In the genomic region with DNA sequence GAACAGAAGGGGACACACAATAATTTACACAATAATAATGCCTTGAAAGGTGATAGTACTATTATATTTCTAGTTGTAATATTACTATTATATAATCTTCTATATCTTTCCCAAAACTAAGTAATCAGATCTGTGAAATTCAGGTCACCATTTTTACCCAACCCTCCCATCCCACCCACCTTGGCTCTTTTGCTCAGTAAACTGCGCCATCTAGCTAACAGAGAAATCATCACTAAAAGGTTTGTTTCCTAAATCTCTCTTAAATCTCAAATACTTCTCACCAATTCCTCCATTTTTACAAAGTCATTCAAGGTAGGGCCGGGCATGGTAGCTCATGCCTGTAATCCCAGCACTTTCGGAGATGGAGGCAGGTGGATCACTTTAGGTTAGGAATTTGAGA, we compare ENCODE assay signal across 16 cellular contexts.
A peak's percentile ranks its signal among the peaks of the same experiment; 100 is the strongest.
DNase-seq lines count a peak whose midpoint lies in the region; ATAC-seq and TF ChIP-seq lines count a peak whose summit lies in the region.
"Had no signal": no experiment of that assay in that cellular context is flagged by ENCODE, and none has a peak within 500 bp of the region (broad histone marks: within the 10 kb centered on the region; RNA-seq: fewer than 3 reads in every experiment).

No MANE protein-coding gene starts in this region.

- H3K4me1 ChIP-seq in Panc1 (ENCODE audit: control insufficient read depth, insufficient read depth, low read length) (no peaks in the 10 kb centered on the region), trophoblast cell (ENCODE audit: control insufficient read depth in 1 of 2, insufficient read depth in 2 of 2, low read length in 2 of 2) (no peaks in the 10 kb centered on the region)

- peak; percentile 14; the same call in 1 of the 2 replicates for TF ChIP-seq RAD21 in Ishikawa (IDR thresholded peaks at IDR 0.05; ENCODE audit: low read depth)

- CTCF ChIA-PET in Panc1 (lab: Charles Lee): interaction anchor here (0.6 to 0.7 kb wide), 2 partner anchors 14 to 50 kb away, joined by 3 to 6 read pairs; no protein-coding TSS in a partner anchor

- WGBS in trophoblast cell (ENCODE audit: extremely low coverage, insufficient coverage, insufficient read length): no CpG with 5 or more reads among the region's 3 CpGs

- no peak overlapping the region for H3K4ac ChIP-seq in trophoblast cell (ENCODE audit: low read depth, low read length)

- no peak overlapping the region for H2AK5ac ChIP-seq in trophoblast cell (ENCODE audit: low read length)

- no peak overlapping the region for H3K18ac ChIP-seq in trophoblast cell (ENCODE audit: low read length)

- no peak for ATAC-seq in Panc1
- ATAC-seq in GM19463 (IDR thresholded peaks at IDR 0.05; ENCODE audit: unreplicated experiment): no peak
- ATAC-seq: GM12878 had no signal

- H4K8ac ChIP-seq in trophoblast cell (ENCODE audit: low read depth, low read length): no peak overlapping the region

- no peaks in the 10 kb centered on the region for H3K36me3 ChIP-seq in Panc1 (ENCODE audit: control insufficient read depth, insufficient read depth, low read length)
- peaks cover 0 to 4% of the 10 kb centered on the region in 2 experiments for H3K36me3 ChIP-seq in trophoblast cell (ENCODE audit: control insufficient read depth in 1 of 2, insufficient read depth in 2 of 2, low read length in 2 of 2)

- no peaks in the 10 kb centered on the region for H3K79me2 ChIP-seq in trophoblast cell (ENCODE audit: control insufficient read depth, insufficient read depth, low read length, poor library complexity)

- no peak overlapping the region for H3K23ac ChIP-seq in trophoblast cell (ENCODE audit: low read length)

- no peak overlapping the region for H2BK120ac ChIP-seq in trophoblast cell (ENCODE audit: insufficient read depth, low read length, poor library complexity)

- H3K79me1 ChIP-seq in trophoblast cell (ENCODE audit: low read length): no peaks in the 10 kb centered on the region

- DNase-seq in GM13977 (ENCODE audit: low spot score): no peak
- DNase-seq in Panc1 (ENCODE audit: low read depth, low spot score): no peak
- peak; percentile 10 for DNase-seq in fibroblast of mammary gland (ENCODE audit: low read depth)
- no peak for DNase-seq in dermis blood vessel endothelial cell
- DNase-seq in anterior cingulate cortex (lab: John Stamatoyannopoulos, UW): no peak
- DNase-seq in trophoblast cell: no peak
- DNase-seq: C1 segment of cervical spinal cord; Calu3; CD4-positive, alpha-beta T cell; DMS 273 treated with DMSO at 0.1 percent for 48 hours; HCEC 1CT; IMR-90; KG1 had no signal

- H3K9ac ChIP-seq in trophoblast cell (ENCODE audit: low read length): no peak overlapping the region

- no peak for TF ChIP-seq EP300 in Ishikawa (IDR thresholded peaks at IDR 0.05; ENCODE audit: borderline replicate concordance)

- H4K12ac ChIP-seq in trophoblast cell (ENCODE audit: low read depth, low read length): no peak overlapping the region

- POLR2A ChIA-PET in Panc1 (lab: Charles Lee): no interaction called here

- H2AFZ ChIP-seq in trophoblast cell (ENCODE audit: insufficient read depth, low read length, poor library complexity): no peak overlapping the region

- BruUV-seq in Panc1 (replicated peaks; lab: Mats Ljungman, UMichigan): no TSS peak

- TF ChIP-seq CTCF in GM13977 (IDR thresholded peaks at IDR 0.05; ENCODE audit: extremely low read depth, insufficient read depth, missing control alignments): peak; percentile 4
- peak; percentile 21; the same call in 1 of the 2 replicates for TF ChIP-seq CTCF in Panc1 (IDR thresholded peaks at IDR 0.05)
- TF ChIP-seq CTCF in fibroblast of mammary gland (conservative IDR thresholded peaks at IDR 0.05; ENCODE audit: control insufficient read depth, insufficient read depth, low read depth, low read length): no peak

- H3K27ac ChIP-seq in Panc1 (ENCODE audit: low read length): no peak overlapping the region
- no peak overlapping the region for H3K27ac ChIP-seq in trophoblast cell (ENCODE audit: low read depth, low read length)

- in situ Hi-C loops in GM13977 (cut with MboI; ENCODE audit: low pct_unique_long_range_greater_than_20kb, low sequenced_read_pairs, unreplicated experiment): no loop called here
- in situ Hi-C loops in Panc1 (cut with HindIII; ENCODE audit: low pct_unique_long_range_greater_than_20kb, low sequenced_read_pairs): no loop called here

- no peak overlapping the region for H2BK12ac ChIP-seq in trophoblast cell (ENCODE audit: low read length)

- no peak overlapping the region for H3K4me2 ChIP-seq in trophoblast cell (ENCODE audit: low read length)

- intact Hi-C loops in Panc1 (cut with micrococcal nuclease; ENCODE audit: unreplicated experiment): no loop called here

- H3K4me3 ChIP-seq in Panc1 (ENCODE audit: low read depth in 2 of 2, low read length in 2 of 2) (no peak overlapping the region), fibroblast of mammary gland (ENCODE audit: control insufficient read depth, low read depth, low read length) (no peak overlapping the region), trophoblast cell (ENCODE audit: low read depth, low read length) (no peak overlapping the region)
- H3K4me3 ChIP-seq: GM12878 had no signal

- H3K9me3 ChIP-seq in Panc1 (ENCODE audit: control insufficient read depth, insufficient read depth, low read depth, low read length) (no peaks in the 10 kb centered on the region), trophoblast cell (ENCODE audit: insufficient read depth, low read depth, low read length) (no peaks in the 10 kb centered on the region)

- H4K91ac ChIP-seq in trophoblast cell (ENCODE audit: low read depth, low read length): no peak overlapping the region

- no peak overlapping the region for H3K14ac ChIP-seq in trophoblast cell (ENCODE audit: low read length)

- H2BK5ac ChIP-seq in trophoblast cell (ENCODE audit: low read depth, low read length, poor library complexity): no peak overlapping the region

- H3K27me3 ChIP-seq in Panc1 (ENCODE audit: control insufficient read depth, insufficient read depth, low read length) (no peaks in the 10 kb centered on the region), trophoblast cell (ENCODE audit: insufficient read depth, low read length) (no peaks in the 10 kb centered on the region)

TF ChIP-seq in Ishikawa, 13 proteins besides CTCF, POLR2A, EP300 and RAD21:
- TF ChIP-seq CEBPB (IDR thresholded peaks at IDR 0.05): no peak
- TF ChIP-seq ZBTB7A (IDR thresholded peaks at IDR 0.05; ENCODE audit: low read depth): no peak
- no peak for TF ChIP-seq NFIC (IDR thresholded peaks at IDR 0.05)
